16 cellular contexts compared by ENCODE assay signal in genomic region chr5:42636946-42637345, GRCh38.
DNase-seq lines count a peak whose midpoint lies in the region; ATAC-seq, FAIRE-seq and TF ChIP-seq lines count a peak whose summit lies in the region.
"Had no signal": no experiment of that assay in that cellular context is flagged by ENCODE, and none has a peak within 500 bp of the region (broad histone marks: within the 10 kb centered on the region; RNA-seq: fewer than 3 reads in every experiment).

No MANE protein-coding gene starts in this region.

- CTCF ChIA-PET in HepG2 (lab: Yijun Ruan, JAX; ENCODE audit: low intra/inter-chr PET ratio, low total read pairs) = no interaction called here

- H2AFZ ChIP-seq in HepG2 (ENCODE audit: low read length) = no peak overlapping the region

- TF ChIP-seq CTCF in right lobe of liver (IDR thresholded peaks at IDR 0.05) (no peak), HepG2 (CRISPR knock-in tag; IDR thresholded peaks at IDR 0.05) (no peak)

- TF ChIP-seq POLR2A in right lobe of liver (IDR thresholded peaks at IDR 0.05) (no peak), HepG2 (IDR thresholded peaks at IDR 0.05; ENCODE audit: insufficient read depth in 1 of 2, low read depth in 2 of 2, low read length in 2 of 2) (no peak)

- H3K9me3 ChIP-seq in right lobe of liver = no peaks in the 10 kb centered on the region
- H3K9me3 ChIP-seq in HepG2 (ENCODE audit: low read length) = no peaks in the 10 kb centered on the region
- H3K9me3 ChIP-seq: BLaER1 treated with 17β-estradiol and CSF1 and Interleukin-3, amounts not matched to agents 10 nM and 100 nM had no signal

- H3K27ac ChIP-seq in right lobe of liver = no peak overlapping the region
- H3K27ac ChIP-seq in HepG2 (ENCODE audit: extremely low read length, insufficient read depth, low read length) = no peak overlapping the region
- H3K27ac ChIP-seq: BLaER1 treated with 17β-estradiol and CSF1 and Interleukin-3, amounts not matched to agents 10 nM and 100 nM had no signal

- no TSS peak for BruUV-seq in HepG2 (replicated peaks; lab: Mats Ljungman, UMichigan)

- ATAC-seq in right lobe of liver (peak; percentile 34 to 70 (median 44)), HepG2 (no peak), left lobe of liver (peak; percentile 12), HG03280 (IDR thresholded peaks at IDR 0.05; ENCODE audit: unreplicated experiment) (no peak)
- ATAC-seq: CD8-positive, alpha-beta T cell had no signal

- no peak for FAIRE-seq in HepG2 (lab: Jason Lieb, UNC)

- DNase-seq in right lobe of liver (no peak), HepG2 (ENCODE audit: low spot score) (no peak), NCI-H748 treated with DMSO at 0.1 percent for 48 hours (lab: John Stamatoyannopoulos, UW) (peak; percentile 97), left lobe of liver (ENCODE audit: low spot score) (no peak), activated gamma-delta T cell treated with Interleukin-2 at 50 U/mL for 16 hours (no peak), NCI-H524 (lab: John Stamatoyannopoulos, UW) (no peak)
- DNase-seq: CD8-positive, alpha-beta T cell; COR-L47; DMS 273 treated with DMSO at 0.1 percent for 48 hours; DMS79 treated with DMSO at 0.1 percent for 48 hours; GF-D8; GOT3; HFFc6; IMR-90 had no signal

- H3K4me1 ChIP-seq in right lobe of liver (peaks cover 0 to 19% (median 4%) of the 10 kb centered on the region in 4 donors), HepG2 (ENCODE audit: insufficient read depth, low read length) (no peaks in the 10 kb centered on the region)
- H3K4me1 ChIP-seq: BLaER1 treated with 17β-estradiol and CSF1 and Interleukin-3, amounts not matched to agents 10 nM and 100 nM had no signal

- TF ChIP-seq RAD21 in HepG2 (CRISPR knock-in tag; IDR thresholded peaks at IDR 0.05) = no peak

- H3K4me3 ChIP-seq in right lobe of liver (no peak overlapping the region), HepG2 (replicated peaks in 1 of 3; ENCODE audit: insufficient read depth in 1 of 3, low read depth in 2 of 3, low read length in 3 of 3) (no peak overlapping the region)
- H3K4me3 ChIP-seq: BLaER1 treated with 17β-estradiol and CSF1 and Interleukin-3, amounts not matched to agents 10 nM and 100 nM had no signal

- no peak overlapping the region for H3K4me2 ChIP-seq in HepG2 (ENCODE audit: low read depth, low read length)
- H3K4me2 ChIP-seq: BLaER1 treated with 17β-estradiol and CSF1 and Interleukin-3, amounts not matched to agents 10 nM and 100 nM had no signal

- in situ Hi-C loops in HepG2 (cut with HindIII; ENCODE audit: extremely low pct_ligation_motif_present, low pct_unique_long_range_greater_than_20kb) = no loop called here

- H3K36me3 ChIP-seq in right lobe of liver (no peaks in the 10 kb centered on the region), HepG2 (replicated peaks in 1 of 2; ENCODE audit: control insufficient read depth in 1 of 2, insufficient read depth in 2 of 2, low read length in 2 of 2) (no peaks in the 10 kb centered on the region)
- H3K36me3 ChIP-seq: BLaER1 treated with 17β-estradiol and CSF1 and Interleukin-3, amounts not matched to agents 10 nM and 100 nM had no signal

- no peaks in the 10 kb centered on the region for H3K27me3 ChIP-seq in right lobe of liver
- H3K27me3 ChIP-seq in HepG2 (ENCODE audit: control insufficient read depth in 1 of 2, insufficient read depth in 2 of 2, low read length in 2 of 2) = no peaks in the 10 kb centered on the region
- H3K27me3 ChIP-seq: BLaER1 treated with 17β-estradiol and CSF1 and Interleukin-3, amounts not matched to agents 10 nM and 100 nM had no signal

- no peaks in the 10 kb centered on the region for H4K20me1 ChIP-seq in HepG2 (ENCODE audit: insufficient read depth, low read length)
- H4K20me1 ChIP-seq: BLaER1 treated with 17β-estradiol and CSF1 and Interleukin-3, amounts not matched to agents 10 nM and 100 nM had no signal

- intact Hi-C loops in right lobe of liver (cut with DNase I) (no loop called here), HepG2 (cut with micrococcal nuclease; ENCODE audit: unreplicated experiment) (loop anchor here (5.0 kb wide), 1 partner anchor 215 kb away; the partner anchor contains the start of gene GHR)

- 100% methylated on average over 1 of the region's 1 CpG for WGBS in right lobe of liver (ENCODE audit: insufficient coverage, low coverage, low lambda C conversion rate, missing lambda C conversion rate)
- WGBS in HepG2 (ENCODE audit: low lambda C conversion rate) = 93% methylated on average over 1 of the region's 1 CpG

- no peak for TF ChIP-seq EP300 in HepG2 (IDR thresholded peaks at IDR 0.05; ENCODE audit: low read depth in 2 of 2, low read length in 2 of 2)
- TF ChIP-seq EP300 in HepG2 (CRISPR knock-in tag; IDR thresholded peaks at IDR 0.05; ENCODE audit: borderline replicate concordance) = no peak

- H3K79me2 ChIP-seq in HepG2 (ENCODE audit: insufficient read depth, low read length) = no peaks in the 10 kb centered on the region

- H3K9ac ChIP-seq in HepG2 (ENCODE audit: insufficient read depth, low read depth, low read length) = no peak overlapping the region
- H3K9ac ChIP-seq: BLaER1 treated with 17β-estradiol and CSF1 and Interleukin-3, amounts not matched to agents 10 nM and 100 nM had no signal

- POLR2A ChIA-PET in HepG2 (lab: Yijun Ruan, JAX) = no interaction called here

TF ChIP-seq in HepG2, 621 proteins besides CTCF, POLR2A, EP300 and RAD21:
- TF ChIP-seq NFRKB (IDR thresholded peaks at IDR 0.05) = no peak
- no peak for TF ChIP-seq HNRNPUL1 (IDR thresholded peaks at IDR 0.05; ENCODE audit: low read depth, low read length)
- TF ChIP-seq REPIN1 (CRISPR knock-in tag; IDR thresholded peaks at IDR 0.05; ENCODE audit: borderline replicate concordance, low read depth) = no peak
- TF ChIP-seq ZNF562 (CRISPR knock-in tag; IDR thresholded peaks at IDR 0.05; ENCODE audit: borderline replicate concordance) = no peak
- no peak for TF ChIP-seq ZNF598 (CRISPR knock-in tag; IDR thresholded peaks at IDR 0.05; ENCODE audit: borderline replicate concordance)

Comparison
In these comparisons a context has a peak if more than half of its experiments do, and no peak if none do; other contexts are left out.
1. ATAC-seq: peak in right lobe of liver (4 of 4) and left lobe of liver (single experiment); none in HepG2 (single experiment) and HG03280 (single experiment).